ENCODE assay signal across 21 cellular contexts in genomic region chr2:119996148-119996547, GRCh38. TPM values are rescaled to one million over a fixed set of nuclear protein-coding genes. Genes with fewer than 3 reads are reported as not detected.
DNase-seq lines count a peak whose midpoint lies in the region; ATAC-seq, FAIRE-seq and TF ChIP-seq lines count a peak whose summit lies in the region.
"Had no signal": no experiment of that assay in that cellular context is flagged by ENCODE, and none has a peak within 500 bp of the region (broad histone marks: within the 10 kb centered on the region; RNA-seq: fewer than 3 reads in every experiment).

No MANE protein-coding gene starts in this region.

- H2BK15ac ChIP-seq in IMR-90 (ENCODE audit: low read depth, low read length) = no peak overlapping the region

- H3K27ac ChIP-seq in IMR-90 (ENCODE audit: insufficient read depth, low read length) (no peak overlapping the region), endothelial cell of umbilical vein (ENCODE audit: insufficient read depth, low read depth, low read length) (no peak overlapping the region)
- H3K27ac ChIP-seq: KMS-11, SJSA1 had no signal

- H3K36me3 Mint-ChIP-seq in WTC11 = no peaks in the 10 kb centered on the region
- H3K36me3 Mint-ChIP-seq: CD14-positive monocyte had no signal

- H3K14ac ChIP-seq in IMR-90 (replicated peaks; ENCODE audit: low read depth, low read length) = no peak overlapping the region

- H2AK5ac ChIP-seq in IMR-90 (ENCODE audit: low read depth, low read length) = no peak overlapping the region

- H2BK5ac ChIP-seq in IMR-90 (ENCODE audit: low read depth, low read length, poor library complexity, severe bottlenecking) = no peak overlapping the region

- no peaks in the 10 kb centered on the region for H3K79me2 ChIP-seq in endothelial cell of umbilical vein (ENCODE audit: control insufficient read depth, insufficient read depth, low read length)

- CTCF ChIA-PET in IMR-90 (lab: Yijun Ruan, JAX) = no interaction called here
- CTCF ChIA-PET in WTC11 (lab: Charles Lee) = no interaction called here
- CTCF ChIA-PET in endothelial cell of umbilical vein (lab: Charles Lee) = no interaction called here

- BruUV-seq in IMR-90 (replicated peaks; lab: Mats Ljungman, UMichigan) (no TSS peak), endothelial cell of umbilical vein (replicated peaks; lab: Mats Ljungman, UMichigan) (no TSS peak)

- H3K27me3 Mint-ChIP-seq in WTC11 (ENCODE audit: low read depth) = no peaks in the 10 kb centered on the region

- H3K79me1 ChIP-seq in IMR-90 (ENCODE audit: low read depth in 1 of 2, low read length in 2 of 2) = no peaks in the 10 kb centered on the region

- H3K9ac ChIP-seq in IMR-90 (ENCODE audit: low read depth, low read length) (no peak overlapping the region), endothelial cell of umbilical vein (replicated peaks; ENCODE audit: extremely low read depth, insufficient read depth, low read length) (no peak overlapping the region)
- H3K9ac ChIP-seq: KMS-11 had no signal

- H3K56ac ChIP-seq in IMR-90 (ENCODE audit: extremely low read depth, insufficient read depth, low read length) = no peak overlapping the region

- no peak overlapping the region for H3K4ac ChIP-seq in IMR-90 (ENCODE audit: low read depth, low read length)

- no peak overlapping the region for H2AFZ ChIP-seq in IMR-90 (replicated peaks; ENCODE audit: low read length, poor library complexity)
- no peak overlapping the region for H2AFZ ChIP-seq in endothelial cell of umbilical vein (ENCODE audit: low read depth, low read length)

- peaks cover 3% of the 10 kb centered on the region; the same call in 1 of the 2 replicates for H3K9me3 Mint-ChIP-seq in WTC11

- H2AK9ac ChIP-seq in IMR-90 (replicated peaks; ENCODE audit: low read depth, low read length, poor library complexity) = no peak overlapping the region

- H3K36me3 ChIP-seq in IMR-90 (ENCODE audit: control insufficient read depth, insufficient read depth, low read length) (no peaks in the 10 kb centered on the region), endothelial cell of umbilical vein (ENCODE audit: control insufficient read depth in 2 of 2, extremely low read depth in 1 of 2, insufficient read depth in 2 of 2, low read length in 2 of 2) (no peaks in the 10 kb centered on the region)
- H3K36me3 ChIP-seq: SJSA1 had no signal

- no peak overlapping the region for H3K27ac Mint-ChIP-seq in WTC11
- H3K27ac Mint-ChIP-seq: CD14-positive monocyte had no signal

- H2BK20ac ChIP-seq in IMR-90 (ENCODE audit: low read depth, low read length) = no peak overlapping the region

- no peak for TF ChIP-seq CTCF in IMR-90 (conservative IDR thresholded peaks at IDR 0.05; ENCODE audit: low read depth, low read length)
- no peak for TF ChIP-seq CTCF in WTC11 (IDR thresholded peaks at IDR 0.05)
- TF ChIP-seq CTCF in endothelial cell of umbilical vein (IDR thresholded peaks at IDR 0.05; ENCODE audit: extremely low read depth in 1 of 2, insufficient read depth in 1 of 2, low read depth in 1 of 2, low read length in 2 of 2) = no peak

- no peak overlapping the region for H4K91ac ChIP-seq in IMR-90 (ENCODE audit: insufficient read depth, low read depth, low read length)

- H3K4me2 ChIP-seq in IMR-90 (ENCODE audit: low read depth, low read length) (no peak overlapping the region), endothelial cell of umbilical vein (ENCODE audit: insufficient read depth, low read length) (no peak overlapping the region)
- H3K4me2 ChIP-seq: KMS-11 had no signal

- ATAC-seq in IMR-90 (ENCODE audit: low read depth) (no peak), WTC11 (no peak), GM19397 (IDR thresholded peaks at IDR 0.05; ENCODE audit: unreplicated experiment) (no peak), HG02840 (IDR thresholded peaks at IDR 0.05; ENCODE audit: low FRiP score, unreplicated experiment) (no peak)
- ATAC-seq: HCT116, Panc1 had no signal

- in situ Hi-C loops in IMR-90 (cut with MboI; ENCODE audit: low sequenced_read_pairs) = no loop called here

- FAIRE-seq in endothelial cell of umbilical vein (lab: Jason Lieb, UNC) (no peak), GM12892 (lab: Jason Lieb, UNC) (no peak)
- FAIRE-seq: G401.6 had no signal

- TF ChIP-seq RAD21 in IMR-90 (IDR thresholded peaks at IDR 0.05; ENCODE audit: low read length) = no peak

- no peak overlapping the region for H3K4me3 Mint-ChIP-seq in WTC11
- H3K4me3 Mint-ChIP-seq: CD14-positive monocyte had no signal

- H4K8ac ChIP-seq in IMR-90 (ENCODE audit: low read depth in 2 of 2, low read length in 2 of 2) = no peak overlapping the region

- H4K20me1 ChIP-seq in IMR-90 (ENCODE audit: insufficient read depth, low read length) (no peaks in the 10 kb centered on the region), endothelial cell of umbilical vein (replicated peaks; ENCODE audit: control insufficient read depth, extremely low read depth, insufficient read depth, low read length) (no peaks in the 10 kb centered on the region)

- no peaks in the 10 kb centered on the region for H3K4me1 ChIP-seq in IMR-90 (ENCODE audit: control insufficient read depth, insufficient read depth, low read length)
- H3K4me1 ChIP-seq in endothelial cell of umbilical vein (ENCODE audit: control insufficient read depth, extremely low read depth, insufficient read depth, low read length) = no peaks in the 10 kb centered on the region
- H3K4me1 ChIP-seq: SJSA1 had no signal

- H3K4me3 ChIP-seq in IMR-90 (ENCODE audit: insufficient read depth, low read depth, low read length) (no peak overlapping the region), endothelial cell of umbilical vein (replicated peaks in 1 of 3; ENCODE audit: insufficient read depth in 1 of 3, low read depth in 1 of 3, low read length in 3 of 3) (no peak overlapping the region), skeletal muscle cell (ENCODE audit: low read depth, low read length) (no peak overlapping the region)
- H3K4me3 ChIP-seq: SJSA1 had no signal

- H4K5ac ChIP-seq in IMR-90 (ENCODE audit: low read depth, low read length) = no peak overlapping the region

- DNase-seq in IMR-90 = peak; percentile 20
- DNase-seq in WTC11 (ENCODE audit: low spot score) = no peak
- peak; percentile 24 for DNase-seq in endothelial cell of umbilical vein (ENCODE audit: low read depth, low spot score)
- peak; percentile 9 for DNase-seq in skeletal muscle cell (ENCODE audit: low read depth)
- no peak for DNase-seq in GM12892 (ENCODE audit: insufficient read length)
- DNase-seq: ACHN, DND-41, GOT3, MV-4-11, NCI-H187, NCI-H2107, NCI-H2227 treated with DMSO at 0.1 percent for 48 hours, NCI-H524 treated with DMSO at 0.1 percent for 48 hours had no signal

- POLR2A ChIA-PET in IMR-90 (lab: Charles Lee; ENCODE audit: unreplicated experiment) (no interaction called here), WTC11 (lab: Charles Lee) (no interaction called here), endothelial cell of umbilical vein (lab: Charles Lee) (no interaction called here)

- H3K9me3 ChIP-seq in IMR-90 (ENCODE audit: control insufficient read depth, insufficient read depth, low read length) = no peaks in the 10 kb centered on the region
- no peaks in the 10 kb centered on the region for H3K9me3 ChIP-seq in endothelial cell of umbilical vein (replicated peaks; ENCODE audit: control insufficient read depth, insufficient read depth, low read length)
- H3K9me3 ChIP-seq: SJSA1 had no signal

- H3K18ac ChIP-seq in IMR-90 (ENCODE audit: low read depth, low read length) = no peak overlapping the region

- H3K9me1 ChIP-seq in IMR-90 (ENCODE audit: insufficient read depth, low read length) (no peaks in the 10 kb centered on the region), endothelial cell of umbilical vein (replicated peaks; ENCODE audit: control insufficient read depth, extremely low read depth, insufficient read depth, low read length) (no peaks in the 10 kb centered on the region)

- no peaks in the 10 kb centered on the region for H3K4me1 Mint-ChIP-seq in WTC11
- H3K4me1 Mint-ChIP-seq: CD14-positive monocyte had no signal

- intact Hi-C loops in IMR-90 (cut with micrococcal nuclease) (no loop called here), endothelial cell of umbilical vein (cut with micrococcal nuclease) (no loop called here)

- no peak overlapping the region for H3K23ac ChIP-seq in IMR-90 (ENCODE audit: low read depth, low read length)

- WGBS in IMR-90 (ENCODE audit: extremely low coverage in 2 of 2, insufficient read length in 1 of 2), 2 experiments = no CpG with 5 or more reads among the region's 3 CpGs

- H3K27me3 ChIP-seq in IMR-90 (ENCODE audit: control insufficient read depth, insufficient read depth, low read length) (no peaks in the 10 kb centered on the region), endothelial cell of umbilical vein (ENCODE audit: control insufficient read depth in 2 of 2, insufficient read depth in 2 of 2, low read length in 2 of 2) (no peaks in the 10 kb centered on the region)
- H3K27me3 ChIP-seq: SJSA1 had no signal

- dilution Hi-C loops in IMR-90 (cut with HindIII; ENCODE audit: low sequenced_read_pairs, unreplicated experiment) (no loop called here), endothelial cell of umbilical vein (cut with MboI; ENCODE audit: extremely low pct_ligation_motif_present, low sequenced_read_pairs) (no loop called here)

- no peak overlapping the region for H2BK120ac ChIP-seq in IMR-90 (ENCODE audit: low read depth, low read length)

- no peak for TF ChIP-seq POLR2A in IMR-90 (IDR thresholded peaks at IDR 0.05; ENCODE audit: low read depth, low read length)
- TF ChIP-seq POLR2A in endothelial cell of umbilical vein (IDR thresholded peaks at IDR 0.05; ENCODE audit: low read depth, low read length) = no peak
- no peak for TF ChIP-seq POLR2A in GM12892 (IDR thresholded peaks at IDR 0.05; ENCODE audit: low read depth, low read length)

TF ChIP-seq in IMR-90, 13 proteins besides CTCF, POLR2A, EP300 and RAD21 (continues in another document):
- TF ChIP-seq RFX5 (IDR thresholded peaks at IDR 0.05; ENCODE audit: low read depth, low read length) = no peak

TF ChIP-seq in WTC11, 78 proteins besides CTCF, POLR2A, EP300 and RAD21 (continues in another document):
- no peak for TF ChIP-seq GTF2I (CRISPR knock-in tag; conservative IDR thresholded peaks at IDR 0.05)

TF ChIP-seq in endothelial cell of umbilical vein, 7 proteins besides CTCF, POLR2A, EP300 and RAD21 (continues in another document):
- no peak for TF ChIP-seq JUN (IDR thresholded peaks at IDR 0.05; ENCODE audit: borderline replicate concordance, insufficient read depth, insufficient read length, low read depth)

RNA-seq across cellular contexts. Expression of gene EPB41L5, which starts 16.7 kb away (rescaled TPM):
- total RNA-seq in IMR-90 (2012; rRNA removed) (10.6 and 11.4 TPM in 2 replicates), WTC11 (2021) (34.9 to 40.0 TPM (median 37.7 TPM) in 3 replicates), endothelial cell of umbilical vein (13.6 and 15.1 TPM in 2 replicates)
- polyA plus RNA-seq in IMR-90 (2012; rRNA removed) (5.0 and 5.1 TPM in 2 replicates), endothelial cell of umbilical vein (5.8 and 8.4 TPM in 2 replicates)
- polyA plus RNA-seq in IMR-90 (2012; cell fraction: cytosol; rRNA removed) = 1.9 TPM in 2 replicates
- polyA plus RNA-seq in IMR-90 (2012; cell fraction: nucleus; rRNA removed; ENCODE audit: low replicate concordance) = 2.5 and 10.6 TPM in 2 replicates
- polyA plus RNA-seq in endothelial cell of umbilical vein (2011; cell fraction: cytosol; rRNA removed) = 7.6 and 7.7 TPM in 2 replicates
- 21.7 and 22.3 TPM in 2 replicates for polyA plus RNA-seq in endothelial cell of umbilical vein (2011; cell fraction: nucleus; rRNA removed)
- 9.5 and 10.4 TPM in 2 replicates for polyA plus RNA-seq in endothelial cell of umbilical vein (2012)
- 24.2 and 25.2 TPM in 2 replicates for polyA minus RNA-seq in endothelial cell of umbilical vein
- 1.0 TPM for polyA minus RNA-seq in endothelial cell of umbilical vein (2011; cell fraction: cytosol; rRNA and poly(A)+ RNA removed)
- polyA minus RNA-seq in endothelial cell of umbilical vein (2011; cell fraction: nucleus; rRNA and poly(A)+ RNA removed) = 54.3 and 70.9 TPM in 2 replicates
- polyA plus RNA-seq in GM12892 (2012; ENCODE audit: missing spikeins) = 1.5 TPM

Comparison
In these comparisons a context has a peak if more than half of its experiments do, and no peak if none do; other contexts are left out.
1. DNase-seq: peak in IMR-90 (single experiment), endothelial cell of umbilical vein (single experiment) and skeletal muscle cell (single experiment); none in WTC11 (single experiment) and GM12892 (single experiment).